26 cellular contexts compared by ENCODE assay signal in genomic region chr14:57699947-57700346, GRCh38.
"Had no signal": no experiment of that assay in that cellular context is flagged by ENCODE, and none has a peak within 500 bp of the region (broad histone marks: within the 10 kb centered on the region; RNA-seq: fewer than 3 reads in every experiment).

No MANE protein-coding gene starts in this region.

- H3K27ac ChIP-seq: colonic mucosa, epithelial cell of prostate, esophagus squamous epithelium, gastrocnemius medialis, heart right ventricle, left lung, lower lobe of right lung had no signal

- FAIRE-seq: endometrium, islet of Langerhans, keratinocyte had no signal

- DNase-seq: colonic mucosa; cortex of kidney; effector CD8-positive, alpha-beta T cell; effector memory CD8-positive, alpha-beta T cell; endodermal cell; erythroblast; esophagus squamous epithelium; foreskin fibroblast; foreskin melanocyte; gastrocnemius medialis; glutamatergic neuron; head of caudate nucleus; heart right ventricle; hippocampal formation; left cardiac atrium; left lung; left ventricle myocardium superior; lower lobe of right lung; mesenchymal stem cell; mucosa of descending colon; naive B cell had no signal

- H3K4me1 ChIP-seq: colonic mucosa, esophagus squamous epithelium, gastrocnemius medialis, heart right ventricle, left lung, lower lobe of right lung had no signal

- H3K27me3 ChIP-seq: colonic mucosa, esophagus squamous epithelium, gastrocnemius medialis, heart right ventricle, left lung had no signal

- ATAC-seq: effector memory CD8-positive, alpha-beta T cell; esophagus mucosa; gastrocnemius medialis; heart right ventricle; left cardiac atrium; left lung; left ventricle myocardium superior; lower lobe of right lung; mucosa of descending colon had no signal

- H3K36me3 ChIP-seq: colonic mucosa, esophagus squamous epithelium, gastrocnemius medialis, heart right ventricle, left lung, lower lobe of right lung had no signal

- H3K9me3 ChIP-seq: colonic mucosa, esophagus squamous epithelium, gastrocnemius medialis, lower lobe of right lung, mucosa of descending colon had no signal

- H3K4me3 ChIP-seq: colonic mucosa, esophagus squamous epithelium, gastrocnemius medialis, heart right ventricle, left lung, lower lobe of right lung, mucosa of descending colon had no signal
